In the genomic region with DNA sequence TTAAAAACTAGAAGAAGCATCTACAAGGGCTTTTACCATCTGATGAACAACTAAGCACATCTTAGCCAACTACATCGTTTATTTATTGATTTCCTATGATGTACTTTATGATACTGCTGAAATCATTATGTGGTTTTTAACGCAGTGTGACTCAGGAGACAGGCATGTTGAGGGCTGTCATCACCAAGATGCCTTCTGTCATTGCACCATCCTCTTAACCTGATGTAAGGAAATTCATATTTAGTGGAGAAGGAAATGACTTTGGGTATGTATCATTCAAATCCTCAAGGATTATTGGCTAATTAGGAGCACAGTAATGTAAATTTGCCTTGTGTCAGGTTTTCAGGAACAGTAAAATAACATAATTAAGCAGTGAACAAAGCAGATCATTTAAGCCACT, we compare ENCODE assay signal across 28 cellular contexts.
DNase-seq lines count a peak whose midpoint lies in the region; ATAC-seq and TF ChIP-seq lines count a peak whose summit lies in the region.
"Had no signal": no experiment of that assay in that cellular context is flagged by ENCODE, and none has a peak within 500 bp of the region (broad histone marks: within the 10 kb centered on the region; RNA-seq: fewer than 3 reads in every experiment).

No MANE protein-coding gene starts in this region.

- H3K36me3 ChIP-seq in PC-3 (ENCODE audit: low read depth, low read length) (no peaks in the 10 kb centered on the region; the same call in 1 of the 2 replicates), Caco-2 (ENCODE audit: control insufficient read depth, insufficient read depth, low read length) (no peaks in the 10 kb centered on the region)
- no peaks in the 10 kb centered on the region for H3K36me3 ChIP-seq in CD8-positive, alpha-beta memory T cell (ENCODE audit: insufficient read depth, low read length)
- H3K36me3 ChIP-seq: BLaER1, right lobe of liver, thyroid gland had no signal

- TF ChIP-seq CTCF in PC-3 (conservative IDR thresholded peaks at IDR 0.05; ENCODE audit: low read depth, low read length) (no peak), foreskin keratinocyte (conservative IDR thresholded peaks at IDR 0.05) (no peak), Caco-2 (IDR thresholded peaks at IDR 0.05; ENCODE audit: insufficient read depth in 1 of 2, low read depth in 1 of 2, low read length in 1 of 2, severe bottlenecking in 1 of 2, unreplicated experiment in 1 of 2) (no peak)

- H3K4me1 Mint-ChIP-seq in CD8-positive, alpha-beta memory T cell: no peaks in the 10 kb centered on the region
- no peaks in the 10 kb centered on the region for H3K4me1 Mint-ChIP-seq in stimulated activated naive B cell treated with anti-CD40 and anti-IgM and Interleukin-4, amounts not matched to agents 10 μg/mL and 1 μg/mL and 100 μg/mL, for 72 hours
- no peaks in the 10 kb centered on the region for H3K4me1 Mint-ChIP-seq in Caco-2 (ENCODE audit: low read depth, unreplicated experiment)
- H3K4me1 Mint-ChIP-seq: activated CD8-positive, alpha-beta memory T cell treated with anti-CD3 and anti-CD28 coated beads, Interleukin-2, amount 10 ng/mL, durations not matched to agents 7 days and 5 days had no signal

- intact Hi-C loops in PC-3 (cut with micrococcal nuclease) (no loop called here), Caco-2 (cut with micrococcal nuclease; ENCODE audit: unreplicated experiment) (no loop called here)

- no peaks in the 10 kb centered on the region for H3K4me1 ChIP-seq in PC-3 (ENCODE audit: insufficient read depth, low read length)
- peaks cover 7% of the 10 kb centered on the region for H3K4me1 ChIP-seq in foreskin keratinocyte
- no peaks in the 10 kb centered on the region for H3K4me1 ChIP-seq in CD8-positive, alpha-beta memory T cell (ENCODE audit: insufficient read depth, low read length)
- H3K4me1 ChIP-seq in Caco-2: no peaks in the 10 kb centered on the region
- H3K4me1 ChIP-seq: right lobe of liver, thyroid gland had no signal

- H3F3A ChIP-seq in PC-3 (ENCODE audit: low read length, unreplicated experiment): no peaks in the 10 kb centered on the region

- H3K4me2 ChIP-seq in PC-3 (ENCODE audit: low read length): no peak overlapping the region
- H3K4me2 ChIP-seq: BLaER1 had no signal

- CTCF ChIA-PET in PC-3 (lab: Charles Lee) (no interaction called here), Caco-2 (lab: Charles Lee) (no interaction called here)
- CTCF ChIA-PET in CD8-positive, alpha-beta memory T cell (lab: Charles Lee): no interaction called here

- no peak overlapping the region for H3K27ac Mint-ChIP-seq in CD8-positive, alpha-beta memory T cell
- H3K27ac Mint-ChIP-seq in stimulated activated naive B cell treated with anti-CD40 and anti-IgM and Interleukin-4, amounts not matched to agents 10 μg/mL and 1 μg/mL and 100 μg/mL, for 72 hours: no peak overlapping the region
- no peak overlapping the region for H3K27ac Mint-ChIP-seq in Caco-2 (ENCODE audit: unreplicated experiment)
- H3K27ac Mint-ChIP-seq: activated CD8-positive, alpha-beta memory T cell treated with anti-CD3 and anti-CD28 coated beads, Interleukin-2, amount 10 ng/mL, durations not matched to agents 7 days and 5 days; activated naive CD8-positive, alpha-beta T cell treated with anti-CD3 and anti-CD28 coated beads, Interleukin-2, amount 10 ng/mL, durations not matched to agents 7 days and 5 days; naive B cell; T-helper 1 cell treated with Interleukin-12 subunit alpha and Interleukin-12 subunit beta and Interleukin-4 antibody, amounts not matched to agents 30 μg/mL and 1 μg/mL, for 36 hours had no signal

- H3K79me2 ChIP-seq in PC-3 (ENCODE audit: low read length): no peaks in the 10 kb centered on the region

- H3K4me3 Mint-ChIP-seq in CD8-positive, alpha-beta memory T cell: no peak overlapping the region
- no peak overlapping the region for H3K4me3 Mint-ChIP-seq in stimulated activated naive B cell treated with anti-CD40 and anti-IgM and Interleukin-4, amounts not matched to agents 10 μg/mL and 1 μg/mL and 100 μg/mL, for 72 hours
- H3K4me3 Mint-ChIP-seq in Caco-2 (ENCODE audit: unreplicated experiment): no peak overlapping the region
- H3K4me3 Mint-ChIP-seq: activated CD8-positive, alpha-beta memory T cell treated with anti-CD3 and anti-CD28 coated beads, Interleukin-2, amount 10 ng/mL, durations not matched to agents 7 days and 5 days; activated naive CD8-positive, alpha-beta T cell treated with anti-CD3 and anti-CD28 coated beads, Interleukin-2, amount 10 ng/mL, durations not matched to agents 7 days and 5 days; activated T-cell treated with anti-CD3 and anti-CD28 coated beads, Interleukin-2, amount 50 U/mL, for 4 hours; naive B cell; T-helper 1 cell treated with Interleukin-12 subunit alpha and Interleukin-12 subunit beta and Interleukin-4 antibody, amounts not matched to agents 30 μg/mL and 1 μg/mL, for 36 hours had no signal

- no peak overlapping the region for H3K9ac ChIP-seq in PC-3 (ENCODE audit: low read length)
- H3K9ac ChIP-seq: BLaER1 had no signal

- no peaks in the 10 kb centered on the region for H3K9me2 ChIP-seq in PC-3 (replicated peaks; ENCODE audit: low read length)

- no peaks in the 10 kb centered on the region for H4K20me1 ChIP-seq in PC-3 (ENCODE audit: low read length)
- H4K20me1 ChIP-seq: BLaER1 had no signal

- no peak overlapping the region for H2AFZ ChIP-seq in PC-3 (ENCODE audit: low read length)

- no peaks in the 10 kb centered on the region for H3K9me3 Mint-ChIP-seq in CD8-positive, alpha-beta memory T cell
- no peaks in the 10 kb centered on the region for H3K9me3 Mint-ChIP-seq in stimulated activated naive B cell treated with anti-CD40 and anti-IgM and Interleukin-4, amounts not matched to agents 10 μg/mL and 1 μg/mL and 100 μg/mL, for 72 hours
- H3K9me3 Mint-ChIP-seq in Caco-2 (ENCODE audit: unreplicated experiment): no peaks in the 10 kb centered on the region
- H3K9me3 Mint-ChIP-seq: activated naive CD8-positive, alpha-beta T cell treated with anti-CD3 and anti-CD28 coated beads, Interleukin-2, amount 10 ng/mL, durations not matched to agents 7 days and 5 days; activated T-cell treated with anti-CD3 and anti-CD28 coated beads, Interleukin-2, amount 50 U/mL, for 4 hours; T-helper 1 cell treated with Interleukin-12 subunit alpha and Interleukin-12 subunit beta and Interleukin-4 antibody, amounts not matched to agents 30 μg/mL and 1 μg/mL, for 36 hours had no signal

- peaks cover 0 to under 1% of the 10 kb centered on the region in 2 donors for H3K27me3 Mint-ChIP-seq in CD8-positive, alpha-beta memory T cell
- H3K27me3 Mint-ChIP-seq in stimulated activated naive B cell treated with anti-CD40 and anti-IgM and Interleukin-4, amounts not matched to agents 10 μg/mL and 1 μg/mL and 100 μg/mL, for 72 hours: peaks cover 23 to 28% of the 10 kb centered on the region in 2 donors
- peaks cover 19% of the 10 kb centered on the region for H3K27me3 Mint-ChIP-seq in Caco-2 (ENCODE audit: insufficient read depth, unreplicated experiment)

- ATAC-seq in PC-3: no peak
- peak; percentile 93 for ATAC-seq in foreskin keratinocyte
- no peak for ATAC-seq in stimulated activated naive B cell treated with anti-CD40 and anti-IgM and Interleukin-4, amounts not matched to agents 10 μg/mL and 1 μg/mL and 100 μg/mL, for 72 hours (replicated peaks)
- ATAC-seq: activated CD8-positive, alpha-beta memory T cell treated with anti-CD3 and anti-CD28 coated beads, Interleukin-2, amount 10 ng/mL, durations not matched to agents 7 days and 5 days; activated T-cell treated with anti-CD3 and anti-CD28 coated beads, Interleukin-2, amount 50 U/mL, for 4 hours; HCT116; right lobe of liver had no signal

- POLR2A ChIA-PET in PC-3 (lab: Charles Lee; ENCODE audit: unreplicated experiment) (no interaction called here), Caco-2 (lab: Charles Lee) (no interaction called here)
- POLR2A ChIA-PET in CD8-positive, alpha-beta memory T cell (lab: Charles Lee): no interaction called here

- H3K4me3 ChIP-seq in PC-3 (ENCODE audit: low read length): no peak overlapping the region
- H3K4me3 ChIP-seq in CD8-positive, alpha-beta memory T cell (ENCODE audit: low read length): no peak overlapping the region
- no peak overlapping the region for H3K4me3 ChIP-seq in Caco-2 (ENCODE audit: low read depth, low read length)
- H3K4me3 ChIP-seq: BLaER1, coronary artery, right lobe of liver, thyroid gland had no signal

- peak; percentile 6 for DNase-seq in PC-3
- peak; percentile 60 for DNase-seq in dermis blood vessel endothelial cell
- peak; percentile 80 for DNase-seq in foreskin keratinocyte
- no peak for DNase-seq in CD8-positive, alpha-beta memory T cell
- no peak for DNase-seq in stimulated activated naive B cell treated with anti-CD40 and anti-IgM and Interleukin-4, amounts not matched to agents 10 μg/mL and 1 μg/mL and 100 μg/mL, for 72 hours
- DNase-seq in Caco-2: no peak
- no peak for DNase-seq in hypothalamus (lab: John Stamatoyannopoulos, UW)
- DNase-seq: activated CD4-positive, alpha-beta T cell treated with anti-CD3 and anti-CD28 coated beads, Interleukin-2, amount 50 U/mL, for 4 hours; activated CD8-positive, alpha-beta memory T cell treated with anti-CD3 and anti-CD28 coated beads, Interleukin-2, amount 10 ng/mL, durations not matched to agents 7 days and 5 days; activated gamma-delta T cell treated with Interleukin-2 at 50 U/mL for 16 hours; activated naive CD8-positive, alpha-beta T cell treated with anti-CD3 and anti-CD28 coated beads, Interleukin-2, amount 10 ng/mL, durations not matched to agents 7 days and 5 days; activated T-cell treated with anti-CD3 and anti-CD28 coated beads, Interleukin-2, amount 50 U/mL, for 4 hours; aorta; DMS79; effector memory CD4-positive, alpha-beta T cell; GF-D8; midbrain; naive B cell; NCI-H1436 treated with DMSO at 0.1 percent for 48 hours; NCI-H82; right lobe of liver; stimulated activated CD4-positive, alpha-beta T cell treated with anti-CD3 and anti-CD28 coated beads, Interleukin-12 subunit alpha, Interleukin-12 subunit beta, amount 100 ng/mL, for 4 hours; stimulated activated CD4-positive, alpha-beta T cell treated with anti-CD3 and anti-CD28 coated beads, Interleukin-2, amount 100 ng/mL, for 48 hours; thyroid gland had no signal

- peaks cover 0 to 2% (median 0%) of the 10 kb centered on the region in 3 donors for H3K36me3 Mint-ChIP-seq in CD8-positive, alpha-beta memory T cell
- no peaks in the 10 kb centered on the region for H3K36me3 Mint-ChIP-seq in stimulated activated naive B cell treated with anti-CD40 and anti-IgM and Interleukin-4, amounts not matched to agents 10 μg/mL and 1 μg/mL and 100 μg/mL, for 72 hours
- H3K36me3 Mint-ChIP-seq in Caco-2 (ENCODE audit: insufficient read depth, unreplicated experiment): no peaks in the 10 kb centered on the region
- H3K36me3 Mint-ChIP-seq: activated CD8-positive, alpha-beta memory T cell treated with anti-CD3 and anti-CD28 coated beads, Interleukin-2, amount 10 ng/mL, durations not matched to agents 7 days and 5 days; activated naive CD8-positive, alpha-beta T cell treated with anti-CD3 and anti-CD28 coated beads, Interleukin-2, amount 10 ng/mL, durations not matched to agents 7 days and 5 days; naive B cell had no signal

- H3K27ac ChIP-seq in PC-3 (ENCODE audit: low read length): no peak overlapping the region
- H3K27ac ChIP-seq in foreskin keratinocyte: no peak overlapping the region
- no peak overlapping the region for H3K27ac ChIP-seq in CD8-positive, alpha-beta memory T cell (ENCODE audit: low read depth, low read length)
- H3K27ac ChIP-seq: BLaER1, coronary artery, right lobe of liver, thyroid gland had no signal

- no TSS peak for BruUV-seq in PC-3 (replicated peaks; lab: Mats Ljungman, UMichigan)
- BruUV-seq in Caco-2 (replicated peaks; lab: Mats Ljungman, UMichigan): no TSS peak

- H3K27me3 ChIP-seq in PC-3 (ENCODE audit: low read length): peaks cover 16% of the 10 kb centered on the region; the same call in 1 of the 2 replicates
- H3K27me3 ChIP-seq in foreskin keratinocyte: no peaks in the 10 kb centered on the region
- no peaks in the 10 kb centered on the region for H3K27me3 ChIP-seq in CD8-positive, alpha-beta memory T cell (ENCODE audit: insufficient read depth, low read length, poor library complexity, severe bottlenecking)
- 0 out of 2 replicates have a peak, but pooled peaks cover 1% of the 10 kb centered on the region for H3K27me3 ChIP-seq in Caco-2 (replicated peaks; ENCODE audit: control insufficient read depth, insufficient read depth, low read length)
- H3K27me3 ChIP-seq: BLaER1, right lobe of liver, thyroid gland had no signal

- H3K9me3 ChIP-seq in PC-3 (ENCODE audit: low read length) (no peaks in the 10 kb centered on the region), Caco-2 (no peaks in the 10 kb centered on the region)
- H3K9me3 ChIP-seq in CD8-positive, alpha-beta memory T cell (ENCODE audit: low read length): no peaks in the 10 kb centered on the region
- H3K9me3 ChIP-seq: BLaER1, right lobe of liver, thyroid gland had no signal

Comparison
In these comparisons a context has a peak if more than half of its experiments do, and no peak if none do; other contexts are left out.
1. DNase-seq: peak in PC-3 (single experiment), dermis blood vessel endothelial cell (single experiment) and foreskin keratinocyte (2 of 2); none in CD8-positive, alpha-beta memory T cell (0 of 5), stimulated activated naive B cell treated with anti-CD40 and anti-IgM and Interleukin-4, amounts not matched to agents 10 μg/mL and 1 μg/mL and 100 μg/mL, for 72 hours (single experiment), Caco-2 (0 of 2) and hypothalamus (0 of 51).